In genomic region chr4:54064317-54065275, GRCh38 we compare ENCODE assay signal across 1 cellular context.
TF ChIP-seq lines count a peak whose summit lies in the region.

Gene CHIC2 (minus strand): TSS chr4:54064605. CDS start chr4:54064300, 305 bp downstream.

TF ChIP-seq in GM12878, 131 proteins besides CTCF, POLR2A, EP300 and RAD21 (continued from another document and continues in another):
- TF ChIP-seq SKIL (IDR thresholded peaks at IDR 0.05; ENCODE audit: low read depth, poor library complexity, severe bottlenecking) (no peak), CBX5 (IDR thresholded peaks at IDR 0.05; ENCODE audit: low read depth) (peak; percentile 88), STAT1 (conservative IDR thresholded peaks at IDR 0.05) (no peak), SUPT20H (IDR thresholded peaks at IDR 0.05; ENCODE audit: borderline replicate concordance, control insufficient read depth, low read depth, low read length) (no peak), SIN3A (IDR thresholded peaks at IDR 0.05; ENCODE audit: low read depth, low read length) (peak; percentile 94), HDGF (IDR thresholded peaks at IDR 0.05) (no peak), NRF1 (conservative IDR thresholded peaks at IDR 0.05; ENCODE audit: low read depth, low read length) (0 out of 2 replicates have a peak, but pooled peaks have one; percentile 7), TCF12 (IDR thresholded peaks at IDR 0.05; ENCODE audit: low read depth, low read length) (peak; percentile 74), BMI1 (IDR thresholded peaks at IDR 0.05; ENCODE audit: borderline replicate concordance) (peak; percentile 61; the same call in 1 of the 2 replicates), MTA2 (IDR thresholded peaks at IDR 0.05; ENCODE audit: low read depth) (no peak), NR2C2 (IDR thresholded peaks at IDR 0.05; ENCODE audit: borderline replicate concordance, control insufficient read depth, insufficient read length, low read depth) (no peak), PBX3 (IDR thresholded peaks at IDR 0.05; ENCODE audit: insufficient replicate concordance, low read depth, low read length) (no peak), LARP7 (IDR thresholded peaks at IDR 0.05) (peak; percentile 90), SRF (IDR thresholded peaks at IDR 0.05; ENCODE audit: low read depth in 2 of 2, low read length in 2 of 2) (no peak), MAX (IDR thresholded peaks at IDR 0.05; ENCODE audit: low read depth, low read length) (peak; percentile 77), KLF5 (IDR thresholded peaks at IDR 0.05; ENCODE audit: partially characterized antibody) (peak; percentile 95), SMAD5 (IDR thresholded peaks at IDR 0.05; ENCODE audit: low read depth) (0 out of 2 replicates have a peak, but pooled peaks have one; percentile 29), TCF3 (IDR thresholded peaks at IDR 0.05; ENCODE audit: borderline replicate concordance, insufficient read depth, low read depth, low read length) (0 out of 2 replicates have a peak, but pooled peaks have one; percentile 37), ZNF384 (IDR thresholded peaks at IDR 0.05; ENCODE audit: borderline replicate concordance, low read depth, low read length) (no peak), IKZF1 (conservative IDR thresholded peaks at IDR 0.05) (peak; percentile 78; the same call in 1 of the 2 replicates), ZNF687 (IDR thresholded peaks at IDR 0.05) (peak; percentile 58), CBFB (IDR thresholded peaks at IDR 0.05; ENCODE audit: low read depth) (peak; percentile 90; the same call in 1 of the 2 replicates), PAX8 (IDR thresholded peaks at IDR 0.05) (no peak), SPI1 (IDR thresholded peaks at IDR 0.05; ENCODE audit: borderline replicate concordance, insufficient read depth, low read depth, low read length) (no peak), MYC (IDR thresholded peaks at IDR 0.05; ENCODE audit: insufficient read depth, insufficient read length, insufficient replicate concordance, low read length, severe bottlenecking) (no peak), PKNOX1 (IDR thresholded peaks at IDR 0.05) (no peak), CUX1 (IDR thresholded peaks at IDR 0.05; ENCODE audit: insufficient replicate concordance, low read depth, low read length) (no peak), HDAC2 (IDR thresholded peaks at IDR 0.05) (no peak), PRDM15 (CRISPR knock-in tag; IDR thresholded peaks at IDR 0.05) (no peak), SMAD1 (IDR thresholded peaks at IDR 0.05; ENCODE audit: low read depth, partially characterized antibody) (no peak), EZH2 (IDR thresholded peaks at IDR 0.05; ENCODE audit: borderline replicate concordance, control insufficient read depth, low read depth, low read length) (no peak), CEBPZ (IDR thresholded peaks at IDR 0.05; ENCODE audit: low read depth, low read length) (no peak), FOXK2 (IDR thresholded peaks at IDR 0.05) (peak; percentile 93), ZNF217 (IDR thresholded peaks at IDR 0.05) (peak; percentile 19; the same call in 1 of the 2 replicates), RFX5 (IDR thresholded peaks at IDR 0.05; ENCODE audit: low read depth, low read length) (0 out of 2 replicates have a peak, but pooled peaks have one; percentile 27), SMARCA5 (IDR thresholded peaks at IDR 0.05) (no peak), NFIC (IDR thresholded peaks at IDR 0.05; ENCODE audit: low read depth, low read length) (no peak; the same call in 1 of the 2 replicates), TBL1XR1 (IDR thresholded peaks at IDR 0.05; ENCODE audit: low read depth, low read length) (peak; percentile 85), TARDBP (IDR thresholded peaks at IDR 0.05; ENCODE audit: borderline replicate concordance) (no peak)
